Comparison of ENCODE assay signal across 10 cellular contexts in genomic region chr13:84844473-84844872, GRCh38.
DNase-seq lines count a peak whose midpoint lies in the region; ATAC-seq, FAIRE-seq and TF ChIP-seq lines count a peak whose summit lies in the region.
"Had no signal": no experiment of that assay in that cellular context is flagged by ENCODE, and none has a peak within 500 bp of the region (broad histone marks: within the 10 kb centered on the region; RNA-seq: fewer than 3 reads in every experiment).

No MANE protein-coding gene starts in this region.

- peak; percentile 43; the same call in 2 of the 3 replicates for TF ChIP-seq CTCF in A549 (IDR thresholded peaks at IDR 0.05)
- TF ChIP-seq CTCF in GM23338 (conservative IDR thresholded peaks at IDR 0.05; ENCODE audit: low read depth in 2 of 2), result peak; percentile 63 to 89
- TF ChIP-seq CTCF in chondrocyte (IDR thresholded peaks at IDR 0.05), result peak; percentile 78

- POLR2A ChIA-PET in A549 (lab: Yijun Ruan, JAX), result no interaction called here

- no peaks in the 10 kb centered on the region for H3K9me3 ChIP-seq in A549
- H3K9me3 ChIP-seq: sigmoid colon had no signal

- CTCF ChIA-PET in A549 (lab: Yijun Ruan, JAX), result interaction anchor here (0.7 to 1.5 kb wide), 2 partner anchors 58 to 265 kb away, joined by 3 read pairs; no protein-coding TSS in a partner anchor

- H3K27ac ChIP-seq in A549 (no peak overlapping the region), GM23338 (ENCODE audit: low read depth) (no peak overlapping the region)
- H3K27ac ChIP-seq: sigmoid colon had no signal

- WGBS in A549 (ENCODE audit: missing lambda C conversion rate), result 0% methylated on average over 1 of the region's 1 CpG

- no peaks in the 10 kb centered on the region for H3K79me2 ChIP-seq in GM23338 (replicated peaks; ENCODE audit: insufficient read depth)

- no peak for TF ChIP-seq POLR2A in A549 (IDR thresholded peaks at IDR 0.05; ENCODE audit: low read length)

- no peaks in the 10 kb centered on the region for H4K20me1 ChIP-seq in GM23338 (replicated peaks; ENCODE audit: insufficient read depth)

- H3K36me3 ChIP-seq in GM23338 (ENCODE audit: insufficient read depth), result no peaks in the 10 kb centered on the region
- H3K36me3 ChIP-seq: sigmoid colon had no signal

- no peak overlapping the region for H2AFZ ChIP-seq in GM23338

- H3K27me3 ChIP-seq in GM23338 (ENCODE audit: insufficient read depth), result no peaks in the 10 kb centered on the region
- H3K27me3 ChIP-seq: sigmoid colon had no signal

- H3K4me2 ChIP-seq in A549 (no peak overlapping the region), GM23338 (no peak overlapping the region)

- peak; percentile 53 to 56; a peak in 4 of 5 replicates for TF ChIP-seq RAD21 in A549 (conservative IDR thresholded peaks at IDR 0.05 in 1 of 2, IDR thresholded peaks at IDR 0.05 in 1 of 2)

- H3K27me3 Mint-ChIP-seq in GM23338 (ENCODE audit: insufficient read depth, low read depth, poor library complexity) (no peaks in the 10 kb centered on the region), chondrocyte (ENCODE audit: low read depth) (peaks cover 1% of the 10 kb centered on the region)

- TF ChIP-seq EP300 in A549 (IDR thresholded peaks at IDR 0.05), result no peak

- no peak for FAIRE-seq in A549 (lab: Jason Lieb, UNC)

- no peaks in the 10 kb centered on the region for H3K9me2 ChIP-seq in GM23338 (ENCODE audit: insufficient read depth)

- H3K36me3 Mint-ChIP-seq in GM23338 (ENCODE audit: low read depth) (peaks cover 5% of the 10 kb centered on the region; the same call in 1 of the 3 replicates), chondrocyte (ENCODE audit: low read depth) (no peaks in the 10 kb centered on the region)

- ATAC-seq in A549 (no peak), GM23338 (peak; percentile 58), GM21529 (IDR thresholded peaks at IDR 0.05; ENCODE audit: unreplicated experiment) (no peak)

- no peak overlapping the region for H3K4me3 ChIP-seq in A549
- no peak overlapping the region for H3K4me3 ChIP-seq in GM23338
- H3K4me3 ChIP-seq: sigmoid colon had no signal

- H3K4me1 Mint-ChIP-seq in GM23338 (peaks cover 3% of the 10 kb centered on the region; the same call in 2 of the 3 replicates), chondrocyte (ENCODE audit: low read depth) (no peaks in the 10 kb centered on the region)

- DNase-seq in A549 (ENCODE audit: low read depth in 1 of 2, low spot score in 1 of 2), result peak; percentile 0 to 10
- peak; percentile 53 for DNase-seq in GM23338 (ENCODE audit: low spot score)
- peak; percentile 33 for DNase-seq in NCI-H748 treated with DMSO at 0.1 percent for 48 hours (lab: John Stamatoyannopoulos, UW)
- no peak for DNase-seq in chondrocyte (ENCODE audit: low spot score)
- no peak for DNase-seq in NOMO-1 treated with DMSO at 0.1 percent for 48 hours (lab: John Stamatoyannopoulos, UW; ENCODE audit: unreplicated experiment)
- DNase-seq in stimulated activated naive CD4-positive, alpha-beta T cell treated with Interleukin-2 at 50 U/mL for 16 hours (lab: John Stamatoyannopoulos, UW), result no peak
- DNase-seq in UCSD-AML1 (lab: John Stamatoyannopoulos, UW; ENCODE audit: unreplicated experiment), result no peak
- DNase-seq: GDM1, sigmoid colon had no signal

- H3K9me3 Mint-ChIP-seq in GM23338 (peaks cover 10% of the 10 kb centered on the region; the same call in 2 of the 3 replicates), chondrocyte (ENCODE audit: low read depth) (peaks cover 5% of the 10 kb centered on the region)

- H3K27ac Mint-ChIP-seq in GM23338 (no peak overlapping the region), chondrocyte (ENCODE audit: unreplicated experiment) (no peak overlapping the region)

- no peaks in the 10 kb centered on the region for H3F3A ChIP-seq in GM23338 (replicated peaks; ENCODE audit: low read depth)

- no peaks in the 10 kb centered on the region for H3K4me1 ChIP-seq in A549
- no peaks in the 10 kb centered on the region for H3K4me1 ChIP-seq in GM23338 (ENCODE audit: insufficient read depth)

- H3K4me3 Mint-ChIP-seq in GM23338 (no peak overlapping the region), chondrocyte (ENCODE audit: unreplicated experiment) (no peak overlapping the region)

TF ChIP-seq in A549, 52 proteins besides CTCF, POLR2A, EP300 and RAD21:
- no peak for TF ChIP-seq MAFK (IDR thresholded peaks at IDR 0.05; ENCODE audit: partially characterized antibody)
- TF ChIP-seq SMC3 (IDR thresholded peaks at IDR 0.05), result peak; percentile 44; the same call in 2 of the 3 replicates
- TF ChIP-seq FOSB (CRISPR knock-in tag; IDR thresholded peaks at IDR 0.05), result no peak
TF ChIP-seq in A549: peak in this region for 1.

TF ChIP-seq in GM23338, 12 proteins besides CTCF, POLR2A, EP300 and RAD21 (continues in another document):
- TF ChIP-seq POLR2AphosphoS5 (IDR thresholded peaks at IDR 0.05; ENCODE audit: low read depth) (no peak), EZH2 (IDR thresholded peaks at IDR 0.05; ENCODE audit: low read depth, unreplicated experiment) (no peak), ETS1 (IDR thresholded peaks at IDR 0.05) (no peak), ZNF114 (CRISPR knock-in tag; IDR thresholded peaks at IDR 0.05) (no peak), STAT1 (IDR thresholded peaks at IDR 0.05; ENCODE audit: unreplicated experiment) (no peak)
- TF ChIP-seq, protein P1, sequence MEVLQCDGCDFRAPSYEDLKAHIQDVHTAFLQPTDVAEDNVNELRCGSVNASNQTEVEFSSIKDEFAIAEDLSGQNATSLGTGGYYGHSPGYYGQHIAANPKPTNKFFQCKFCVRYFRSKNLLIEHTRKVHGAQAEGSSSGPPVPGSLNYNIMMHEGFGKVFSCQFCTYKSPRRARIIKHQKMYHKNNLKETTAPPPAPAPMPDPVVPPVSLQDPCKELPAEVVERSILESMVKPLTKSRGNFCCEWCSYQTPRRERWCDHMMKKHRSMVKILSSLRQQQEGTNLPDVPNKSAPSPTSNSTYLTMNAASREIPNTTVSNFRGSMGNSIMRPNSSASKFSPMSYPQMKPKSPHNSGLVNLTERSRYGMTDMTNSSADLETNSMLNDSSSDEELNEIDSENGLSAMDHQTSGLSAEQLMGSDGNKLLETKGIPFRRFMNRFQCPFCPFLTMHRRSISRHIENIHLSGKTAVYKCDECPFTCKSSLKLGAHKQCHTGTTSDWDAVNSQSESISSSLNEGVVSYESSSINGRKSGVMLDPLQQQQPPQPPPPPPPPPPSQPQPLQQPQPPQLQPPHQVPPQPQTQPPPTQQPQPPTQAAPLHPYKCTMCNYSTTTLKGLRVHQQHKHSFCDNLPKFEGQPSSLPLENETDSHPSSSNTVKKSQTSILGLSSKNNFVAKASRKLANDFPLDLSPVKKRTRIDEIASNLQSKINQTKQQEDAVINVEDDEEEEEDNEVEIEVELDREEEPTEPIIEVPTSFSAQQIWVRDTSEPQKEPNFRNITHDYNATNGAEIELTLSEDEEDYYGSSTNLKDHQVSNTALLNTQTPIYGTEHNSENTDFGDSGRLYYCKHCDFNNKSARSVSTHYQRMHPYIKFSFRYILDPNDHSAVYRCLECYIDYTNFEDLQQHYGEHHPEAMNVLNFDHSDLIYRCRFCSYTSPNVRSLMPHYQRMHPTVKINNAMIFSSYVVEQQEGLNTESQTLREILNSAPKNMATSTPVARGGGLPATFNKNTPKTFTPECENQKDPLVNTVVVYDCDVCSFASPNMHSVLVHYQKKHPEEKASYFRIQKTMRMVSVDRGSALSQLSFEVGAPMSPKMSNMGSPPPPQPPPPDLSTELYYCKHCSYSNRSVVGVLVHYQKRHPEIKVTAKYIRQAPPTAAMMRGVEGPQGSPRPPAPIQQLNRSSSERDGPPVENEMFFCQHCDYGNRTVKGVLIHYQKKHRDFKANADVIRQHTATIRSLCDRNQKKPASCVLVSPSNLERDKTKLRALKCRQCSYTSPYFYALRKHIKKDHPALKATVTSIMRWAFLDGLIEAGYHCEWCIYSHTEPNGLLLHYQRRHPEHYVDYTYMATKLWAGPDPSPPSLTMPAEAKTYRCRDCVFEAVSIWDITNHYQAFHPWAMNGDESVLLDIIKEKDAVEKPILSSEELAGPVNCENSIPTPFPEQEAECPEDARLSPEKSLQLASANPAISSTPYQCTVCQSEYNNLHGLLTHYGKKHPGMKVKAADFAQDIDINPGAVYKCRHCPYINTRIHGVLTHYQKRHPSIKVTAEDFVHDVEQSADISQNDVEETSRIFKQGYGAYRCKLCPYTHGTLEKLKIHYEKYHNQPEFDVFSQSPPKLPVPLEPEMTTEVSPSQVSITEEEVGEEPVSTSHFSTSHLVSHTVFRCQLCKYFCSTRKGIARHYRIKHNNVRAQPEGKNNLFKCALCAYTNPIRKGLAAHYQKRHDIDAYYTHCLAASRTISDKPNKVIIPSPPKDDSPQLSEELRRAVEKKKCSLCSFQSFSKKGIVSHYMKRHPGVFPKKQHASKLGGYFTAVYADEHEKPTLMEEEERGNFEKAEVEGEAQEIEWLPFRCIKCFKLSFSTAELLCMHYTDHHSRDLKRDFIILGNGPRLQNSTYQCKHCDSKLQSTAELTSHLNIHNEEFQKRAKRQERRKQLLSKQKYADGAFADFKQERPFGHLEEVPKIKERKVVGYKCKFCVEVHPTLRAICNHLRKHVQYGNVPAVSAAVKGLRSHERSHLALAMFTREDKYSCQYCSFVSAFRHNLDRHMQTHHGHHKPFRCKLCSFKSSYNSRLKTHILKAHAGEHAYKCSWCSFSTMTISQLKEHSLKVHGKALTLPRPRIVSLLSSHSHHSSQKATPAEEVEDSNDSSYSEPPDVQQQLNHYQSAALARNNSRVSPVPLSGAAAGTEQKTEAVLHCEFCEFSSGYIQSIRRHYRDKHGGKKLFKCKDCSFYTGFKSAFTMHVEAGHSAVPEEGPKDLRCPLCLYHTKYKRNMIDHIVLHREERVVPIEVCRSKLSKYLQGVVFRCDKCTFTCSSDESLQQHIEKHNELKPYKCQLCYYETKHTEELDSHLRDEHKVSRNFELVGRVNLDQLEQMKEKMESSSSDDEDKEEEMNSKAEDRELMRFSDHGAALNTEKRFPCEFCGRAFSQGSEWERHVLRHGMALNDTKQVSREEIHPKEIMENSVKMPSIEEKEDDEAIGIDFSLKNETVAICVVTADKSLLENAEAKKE (CRISPR knock-in tag; IDR thresholded peaks at IDR 0.05), result no peak

Comparison
In these comparisons a context has a peak if more than half of its experiments do, and no peak if none do; other contexts are left out.
1. DNase-seq: peak in A549 (2 of 2), GM23338 (single experiment) and NCI-H748 treated with DMSO at 0.1 percent for 48 hours (single experiment); none in chondrocyte (single experiment), NOMO-1 treated with DMSO at 0.1 percent for 48 hours (single experiment), stimulated activated naive CD4-positive, alpha-beta T cell treated with Interleukin-2 at 50 U/mL for 16 hours (single experiment) and UCSD-AML1 (single experiment).
2. Peak in every context shown above with its lines, with median percentiles within 50 percentile points of each other: CTCF ChIP-seq.